14 cellular contexts compared by ENCODE assay signal in genomic region chr1:59390307-59390706, GRCh38.
DNase-seq lines count a peak whose midpoint lies in the region; ATAC-seq, FAIRE-seq and TF ChIP-seq lines count a peak whose summit lies in the region.
"Had no signal": no experiment of that assay in that cellular context is flagged by ENCODE, and none has a peak within 500 bp of the region (broad histone marks: within the 10 kb centered on the region; RNA-seq: fewer than 3 reads in every experiment).

No MANE protein-coding gene starts in this region.

- no peak overlapping the region for H3K4me3 Mint-ChIP-seq in activated naive CD4-positive, alpha-beta T cell treated with anti-CD3 and anti-CD28 coated beads, Interleukin-2, amount 10 ng/mL, durations not matched to agents 7 days and 5 days
- H3K4me3 Mint-ChIP-seq: CD4-positive, CD25-positive, alpha-beta regulatory T cell; H9 had no signal

- no peaks in the 10 kb centered on the region for H3K4me1 ChIP-seq in small intestine (ENCODE audit: control insufficient read depth in 2 of 2, insufficient read depth in 1 of 2, low read depth in 1 of 2, low read length in 1 of 2)
- H3K4me1 ChIP-seq in esophagus muscularis mucosa, result peaks cover 23 to 44% (median 35%) of the 10 kb centered on the region in 4 donors
- H3K4me1 ChIP-seq: BLaER1 treated with 17β-estradiol and CSF1 and Interleukin-3, amounts not matched to agents 10 nM and 100 nM had no signal

- FAIRE-seq in small intestine (lab: Jason Lieb, UNC), result no peak

- no peak overlapping the region for H3K27ac ChIP-seq in small intestine (ENCODE audit: low read depth in 1 of 2, low read length in 1 of 2)
- H3K27ac ChIP-seq in esophagus muscularis mucosa (replicated peaks in 1 of 4), result no peak overlapping the region
- H3K27ac ChIP-seq: BLaER1 treated with 17β-estradiol and CSF1 and Interleukin-3, amounts not matched to agents 10 nM and 100 nM had no signal

- H3K9me3 ChIP-seq in small intestine (ENCODE audit: control insufficient read depth, low read depth) (no peaks in the 10 kb centered on the region), esophagus muscularis mucosa (no peaks in the 10 kb centered on the region)

- H3K27me3 ChIP-seq in small intestine (ENCODE audit: control insufficient read depth in 2 of 2, insufficient read depth in 2 of 2, low read length in 2 of 2) (no peaks in the 10 kb centered on the region), esophagus muscularis mucosa (no peaks in the 10 kb centered on the region)
- H3K27me3 ChIP-seq: BLaER1 treated with 17β-estradiol and CSF1 and Interleukin-3, amounts not matched to agents 10 nM and 100 nM had no signal

- 87 to 97% (median 92%) methylated on average over 3 of the region's 3 CpGs for WGBS in small intestine, 3 donors
- 95% methylated on average over 3 of the region's 3 CpGs for WGBS in esophagus muscularis mucosa

- CTCF ChIA-PET in activated naive CD4-positive, alpha-beta T cell treated with anti-CD3 and anti-CD28 coated beads, Interleukin-2, amount 10 ng/mL, durations not matched to agents 7 days and 5 days (lab: Charles Lee), result no interaction called here

- H3K36me3 Mint-ChIP-seq in activated naive CD4-positive, alpha-beta T cell treated with anti-CD3 and anti-CD28 coated beads, Interleukin-2, amount 10 ng/mL, durations not matched to agents 7 days and 5 days, result peaks cover 3% of the 10 kb centered on the region

- peak overlapping the region; percentile 7 for H3K27ac Mint-ChIP-seq in activated naive CD4-positive, alpha-beta T cell treated with anti-CD3 and anti-CD28 coated beads, Interleukin-2, amount 10 ng/mL, durations not matched to agents 7 days and 5 days
- H3K27ac Mint-ChIP-seq: CD4-positive, CD25-positive, alpha-beta regulatory T cell had no signal

- peaks cover 26% of the 10 kb centered on the region for H3K4me1 Mint-ChIP-seq in activated naive CD4-positive, alpha-beta T cell treated with anti-CD3 and anti-CD28 coated beads, Interleukin-2, amount 10 ng/mL, durations not matched to agents 7 days and 5 days

- H3K4me3 ChIP-seq in small intestine (ENCODE audit: low read depth in 1 of 2, low read length in 2 of 2) (no peak overlapping the region), esophagus muscularis mucosa (no peak overlapping the region)
- H3K4me3 ChIP-seq: BLaER1 treated with 17β-estradiol and CSF1 and Interleukin-3, amounts not matched to agents 10 nM and 100 nM had no signal

- no peak for TF ChIP-seq EP300 in esophagus muscularis mucosa (IDR thresholded peaks at IDR 0.05)

- H3K27me3 Mint-ChIP-seq in activated naive CD4-positive, alpha-beta T cell treated with anti-CD3 and anti-CD28 coated beads, Interleukin-2, amount 10 ng/mL, durations not matched to agents 7 days and 5 days, result no peaks in the 10 kb centered on the region
- H3K27me3 Mint-ChIP-seq: CD4-positive, CD25-positive, alpha-beta regulatory T cell had no signal

- H3K9me3 Mint-ChIP-seq in activated naive CD4-positive, alpha-beta T cell treated with anti-CD3 and anti-CD28 coated beads, Interleukin-2, amount 10 ng/mL, durations not matched to agents 7 days and 5 days, result peaks cover 3% of the 10 kb centered on the region
- H3K9me3 Mint-ChIP-seq: H9 had no signal

- TF ChIP-seq POLR2A in esophagus muscularis mucosa (IDR thresholded peaks at IDR 0.05; ENCODE audit: low read depth), result no peak

- no peaks in the 10 kb centered on the region for H3K36me3 ChIP-seq in small intestine (ENCODE audit: control insufficient read depth in 2 of 2, insufficient read depth in 2 of 2, low read length in 2 of 2)
- no peaks in the 10 kb centered on the region for H3K36me3 ChIP-seq in esophagus muscularis mucosa

- no peak for TF ChIP-seq CTCF in esophagus muscularis mucosa (IDR thresholded peaks at IDR 0.05)

- no peak for DNase-seq in activated naive CD4-positive, alpha-beta T cell treated with anti-CD3 and anti-CD28 coated beads, Interleukin-2, amount 10 ng/mL, durations not matched to agents 7 days and 5 days
- DNase-seq in activated naive CD4-positive, alpha-beta T cell treated with Interleukin-2 at 50 U/mL for 16 hours, result no peak
- DNase-seq in small intestine (peak; percentile 17), esophagus muscularis mucosa (ENCODE audit: extremely low spot score) (no peak)
- no peak for DNase-seq in stimulated activated naive CD8-positive, alpha-beta T cell treated with anti-CD3 and anti-CD28 coated beads, Interleukin-15, Interleukin-2, amounts not matched to agents 100 U/mL and 50 U/mL, for 24 hours
- DNase-seq: ACHN, DMS53, GF-D8, GOT3, H9 had no signal

- intact Hi-C loops in esophagus muscularis mucosa (cut with DNase I), result loop anchor here (5.0 kb wide), 1 partner anchor 212 kb away; no protein-coding TSS in a partner anchor

- ATAC-seq in esophagus mucosa (peak; percentile 52), GM19351 (IDR thresholded peaks at IDR 0.05; ENCODE audit: unreplicated experiment) (no peak)
- ATAC-seq in stimulated activated naive CD8-positive, alpha-beta T cell treated with anti-CD3 and anti-CD28 coated beads, Interleukin-15, Interleukin-2, amounts not matched to agents 100 U/mL and 50 U/mL, for 24 hours, result no peak
